ENCODE assay signal across 1 cellular context in the genomic region with DNA sequence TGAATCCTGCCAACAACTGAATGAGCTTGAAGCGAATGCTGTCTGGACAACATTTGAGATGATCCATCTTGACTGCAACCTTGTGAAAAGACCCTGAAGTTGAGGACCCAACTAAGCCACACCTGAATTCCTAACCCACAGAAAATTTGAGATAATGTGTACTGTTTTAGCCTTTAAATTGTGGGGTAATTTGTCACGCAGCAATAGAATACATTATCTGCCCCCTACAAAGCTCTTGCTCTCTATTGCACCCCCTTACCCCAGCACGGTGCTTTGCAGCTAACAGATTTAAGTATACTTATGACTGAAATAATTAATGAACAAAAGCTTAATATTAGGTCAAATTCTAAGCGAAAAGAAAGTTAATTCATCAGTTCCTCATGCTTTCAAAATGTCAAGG.
TF ChIP-seq lines count a peak whose summit lies in the region.

No MANE protein-coding gene starts in this region.

TF ChIP-seq in GM12878, 131 proteins besides CTCF, POLR2A, EP300 and RAD21:
- TF ChIP-seq RAD51 (IDR thresholded peaks at IDR 0.05) (no peak), ASH2L (IDR thresholded peaks at IDR 0.05; ENCODE audit: borderline replicate concordance, low read depth) (no peak), MLLT1 (IDR thresholded peaks at IDR 0.05) (no peak), ESRRA (IDR thresholded peaks at IDR 0.05; ENCODE audit: low read length) (no peak), BRCA1 (IDR thresholded peaks at IDR 0.05; ENCODE audit: low read depth, low read length) (no peak), GABPA (IDR thresholded peaks at IDR 0.05; ENCODE audit: low read depth) (no peak), TCF12 (IDR thresholded peaks at IDR 0.05; ENCODE audit: low read depth, low read length) (no peak), POLR2AphosphoS2 (IDR thresholded peaks at IDR 0.05; ENCODE audit: low read depth, low read length) (no peak), BCL11A (IDR thresholded peaks at IDR 0.05; ENCODE audit: low read depth, low read length) (no peak), E2F8 (IDR thresholded peaks at IDR 0.05; ENCODE audit: low read depth, partially characterized antibody) (no peak), FOXM1 (IDR thresholded peaks at IDR 0.05; ENCODE audit: low read depth, low read length) (no peak), MEF2A (IDR thresholded peaks at IDR 0.05; ENCODE audit: insufficient read depth, low read depth, low read length) (no peak)
- TF ChIP-seq, protein P1, sequence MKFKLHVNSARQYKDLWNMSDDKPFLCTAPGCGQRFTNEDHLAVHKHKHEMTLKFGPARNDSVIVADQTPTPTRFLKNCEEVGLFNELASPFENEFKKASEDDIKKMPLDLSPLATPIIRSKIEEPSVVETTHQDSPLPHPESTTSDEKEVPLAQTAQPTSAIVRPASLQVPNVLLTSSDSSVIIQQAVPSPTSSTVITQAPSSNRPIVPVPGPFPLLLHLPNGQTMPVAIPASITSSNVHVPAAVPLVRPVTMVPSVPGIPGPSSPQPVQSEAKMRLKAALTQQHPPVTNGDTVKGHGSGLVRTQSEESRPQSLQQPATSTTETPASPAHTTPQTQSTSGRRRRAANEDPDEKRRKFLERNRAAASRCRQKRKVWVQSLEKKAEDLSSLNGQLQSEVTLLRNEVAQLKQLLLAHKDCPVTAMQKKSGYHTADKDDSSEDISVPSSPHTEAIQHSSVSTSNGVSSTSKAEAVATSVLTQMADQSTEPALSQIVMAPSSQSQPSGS (IDR thresholded peaks at IDR 0.05; ENCODE audit: low read length), result no peak
TF ChIP-seq in GM12878: peak in this region for 0.
